Comparison of ENCODE assay signal across 15 cellular contexts in the genomic region with DNA sequence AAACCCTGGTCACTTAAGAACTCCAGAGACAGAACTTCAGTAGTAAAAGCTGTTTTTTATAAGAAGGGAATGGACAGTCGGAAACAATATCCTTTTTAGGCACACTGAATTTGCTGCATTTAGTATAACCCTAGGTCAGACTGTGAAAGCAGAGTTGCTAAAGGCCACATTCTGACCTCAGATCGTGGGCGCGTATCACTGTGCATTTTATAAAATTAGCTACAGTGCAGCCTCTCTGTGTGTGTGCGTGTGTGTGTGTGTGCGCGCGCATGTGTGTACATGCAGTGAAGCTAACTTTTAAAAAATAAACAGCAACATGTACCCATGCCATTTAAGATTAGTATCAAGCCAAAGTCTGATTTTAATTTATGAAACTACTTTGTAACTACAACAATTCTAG. TPM values are rescaled to one million over a fixed set of nuclear protein-coding genes. Genes with fewer than 3 reads are reported as not detected.
DNase-seq lines count a peak whose midpoint lies in the region; ATAC-seq and TF ChIP-seq lines count a peak whose summit lies in the region.
"Had no signal": no experiment of that assay in that cellular context is flagged by ENCODE, and none has a peak within 500 bp of the region (broad histone marks: within the 10 kb centered on the region; RNA-seq: fewer than 3 reads in every experiment).

No MANE protein-coding gene starts in this region.

- H3K4me3 Mint-ChIP-seq in activated naive CD8-positive, alpha-beta T cell: no peak overlapping the region
- H3K4me3 Mint-ChIP-seq in activated naive CD8-positive, alpha-beta T cell treated with anti-CD3 and anti-CD28 coated beads for 36 hours: no peak overlapping the region
- H3K4me3 Mint-ChIP-seq in stimulated activated effector memory CD8-positive, alpha-beta T cell treated with anti-CD3 and anti-CD28 coated beads, Interleukin-12 subunit alpha, Interleukin-12 subunit beta, amount 100 ng/mL, for 72 hours: no peak overlapping the region
- H3K4me3 Mint-ChIP-seq: activated naive CD4-positive, alpha-beta T cell treated with anti-CD3 and anti-CD28 coated beads for 36 hours had no signal

- H3K36me3 Mint-ChIP-seq in activated naive CD8-positive, alpha-beta T cell: peaks cover 7% of the 10 kb centered on the region
- peaks cover 51% of the 10 kb centered on the region for H3K36me3 Mint-ChIP-seq in activated naive CD8-positive, alpha-beta T cell treated with anti-CD3 and anti-CD28 coated beads for 36 hours
- peaks cover 10% of the 10 kb centered on the region for H3K36me3 Mint-ChIP-seq in stimulated activated effector memory CD8-positive, alpha-beta T cell treated with anti-CD3 and anti-CD28 coated beads, Interleukin-12 subunit alpha, Interleukin-12 subunit beta, amount 100 ng/mL, for 72 hours

- peaks cover 3% of the 10 kb centered on the region; the same call in 1 of the 2 replicates for H3K36me3 ChIP-seq in SK-N-MC (ENCODE audit: insufficient read depth, low read length)
- no peaks in the 10 kb centered on the region for H3K36me3 ChIP-seq in left ventricle myocardium inferior

- no peak for ATAC-seq in stimulated activated effector memory CD8-positive, alpha-beta T cell treated with anti-CD3 and anti-CD28 coated beads, Interleukin-12 subunit alpha, Interleukin-12 subunit beta, amount 100 ng/mL, for 72 hours
- ATAC-seq in GM19395 (IDR thresholded peaks at IDR 0.05; ENCODE audit: unreplicated experiment) (no peak), HG03108 (IDR thresholded peaks at IDR 0.05; ENCODE audit: unreplicated experiment) (no peak)

- 0 out of 2 replicates have a peak overlapping the region, but pooled peaks have one; percentile 48 for H3K27ac ChIP-seq in SK-N-MC
- H3K27ac ChIP-seq in left ventricle myocardium inferior (replicated peaks): peak overlapping the region; percentile 71

- no peaks in the 10 kb centered on the region for H3K27me3 Mint-ChIP-seq in activated naive CD8-positive, alpha-beta T cell
- H3K27me3 Mint-ChIP-seq in activated naive CD8-positive, alpha-beta T cell treated with anti-CD3 and anti-CD28 coated beads for 36 hours: no peaks in the 10 kb centered on the region

- H3K27ac Mint-ChIP-seq in activated naive CD8-positive, alpha-beta T cell: peak overlapping the region; percentile 77
- H3K27ac Mint-ChIP-seq in activated naive CD8-positive, alpha-beta T cell treated with anti-CD3 and anti-CD28 coated beads for 36 hours: no peak overlapping the region
- peak overlapping the region; percentile 57 for H3K27ac Mint-ChIP-seq in stimulated activated effector memory CD8-positive, alpha-beta T cell treated with anti-CD3 and anti-CD28 coated beads, Interleukin-12 subunit alpha, Interleukin-12 subunit beta, amount 100 ng/mL, for 72 hours
- H3K27ac Mint-ChIP-seq: activated naive CD4-positive, alpha-beta T cell treated with anti-CD3 and anti-CD28 coated beads for 36 hours had no signal

- peak overlapping the region; percentile 19 for H3K9ac ChIP-seq in SK-N-MC (ENCODE audit: insufficient read length)

- intact Hi-C loops in left ventricle myocardium inferior (cut with micrococcal nuclease): no loop called here

- no peak for DNase-seq in activated naive CD8-positive, alpha-beta T cell treated with anti-CD3 and anti-CD28 coated beads for 36 hours
- DNase-seq in SK-N-MC (ENCODE audit: low read depth, low spot score) (no peak), left ventricle myocardium inferior (peak; percentile 24), iPS-NIHi7 (ENCODE audit: extremely low spot score) (no peak)
- DNase-seq in stimulated activated effector memory CD8-positive, alpha-beta T cell treated with anti-CD3 and anti-CD28 coated beads, Interleukin-12 subunit alpha, Interleukin-12 subunit beta, amount 100 ng/mL, for 72 hours (ENCODE audit: low spot score in 2 of 2): no peak
- DNase-seq: activated naive CD4-positive, alpha-beta T cell treated with anti-CD3 and anti-CD28 coated beads for 36 hours; caudate nucleus; kidney glomerular epithelial cell; NK-92 treated with Interleukin-12 subunit alpha and Interleukin-12 subunit beta, amount 100 ng/mL, for 24 hours; retina; SIG-M5; stimulated activated CD4-positive, alpha-beta T cell treated with anti-CD3 and anti-CD28 coated beads, Interleukin-4, amount 100 ng/mL, for 1 hour had no signal

- no peaks in the 10 kb centered on the region for H3K27me3 ChIP-seq in left ventricle myocardium inferior (ENCODE audit: low read depth)

- H3K9me3 ChIP-seq in SK-N-MC (ENCODE audit: low read depth, low read length): no peaks in the 10 kb centered on the region
- no peaks in the 10 kb centered on the region for H3K9me3 ChIP-seq in left ventricle myocardium inferior (replicated peaks)

- H3K4me3 ChIP-seq in SK-N-MC (no peak overlapping the region), left ventricle myocardium inferior (no peak overlapping the region)

- no peak for TF ChIP-seq CTCF in left ventricle myocardium inferior (IDR thresholded peaks at IDR 0.05; ENCODE audit: borderline replicate concordance)

- H3K4me1 ChIP-seq in left ventricle myocardium inferior: peaks cover 46% of the 10 kb centered on the region

- H3K9me3 Mint-ChIP-seq in activated naive CD8-positive, alpha-beta T cell (ENCODE audit: low read depth): no peaks in the 10 kb centered on the region
- peaks cover 8% of the 10 kb centered on the region for H3K9me3 Mint-ChIP-seq in activated naive CD8-positive, alpha-beta T cell treated with anti-CD3 and anti-CD28 coated beads for 36 hours
- no peaks in the 10 kb centered on the region for H3K9me3 Mint-ChIP-seq in stimulated activated effector memory CD8-positive, alpha-beta T cell treated with anti-CD3 and anti-CD28 coated beads, Interleukin-12 subunit alpha, Interleukin-12 subunit beta, amount 100 ng/mL, for 72 hours

- peaks cover 70% of the 10 kb centered on the region for H3K4me1 Mint-ChIP-seq in activated naive CD8-positive, alpha-beta T cell (ENCODE audit: low read depth)
- peaks cover 60% of the 10 kb centered on the region for H3K4me1 Mint-ChIP-seq in activated naive CD8-positive, alpha-beta T cell treated with anti-CD3 and anti-CD28 coated beads for 36 hours
- H3K4me1 Mint-ChIP-seq in stimulated activated effector memory CD8-positive, alpha-beta T cell treated with anti-CD3 and anti-CD28 coated beads, Interleukin-12 subunit alpha, Interleukin-12 subunit beta, amount 100 ng/mL, for 72 hours: peaks cover 31% of the 10 kb centered on the region

RNA-seq across cellular contexts. Expression of a gene that starts 8.0 kb away (rescaled TPM):
- total RNA-seq in activated naive CD8-positive, alpha-beta T cell treated with anti-CD3 and anti-CD28 coated beads for 36 hours: 10 to 100 TPM; 22.8 to 23.0 TPM
- total RNA-seq in left ventricle myocardium inferior: 19.0 TPM
